1 cellular context compared by ENCODE assay signal in the genomic region with DNA sequence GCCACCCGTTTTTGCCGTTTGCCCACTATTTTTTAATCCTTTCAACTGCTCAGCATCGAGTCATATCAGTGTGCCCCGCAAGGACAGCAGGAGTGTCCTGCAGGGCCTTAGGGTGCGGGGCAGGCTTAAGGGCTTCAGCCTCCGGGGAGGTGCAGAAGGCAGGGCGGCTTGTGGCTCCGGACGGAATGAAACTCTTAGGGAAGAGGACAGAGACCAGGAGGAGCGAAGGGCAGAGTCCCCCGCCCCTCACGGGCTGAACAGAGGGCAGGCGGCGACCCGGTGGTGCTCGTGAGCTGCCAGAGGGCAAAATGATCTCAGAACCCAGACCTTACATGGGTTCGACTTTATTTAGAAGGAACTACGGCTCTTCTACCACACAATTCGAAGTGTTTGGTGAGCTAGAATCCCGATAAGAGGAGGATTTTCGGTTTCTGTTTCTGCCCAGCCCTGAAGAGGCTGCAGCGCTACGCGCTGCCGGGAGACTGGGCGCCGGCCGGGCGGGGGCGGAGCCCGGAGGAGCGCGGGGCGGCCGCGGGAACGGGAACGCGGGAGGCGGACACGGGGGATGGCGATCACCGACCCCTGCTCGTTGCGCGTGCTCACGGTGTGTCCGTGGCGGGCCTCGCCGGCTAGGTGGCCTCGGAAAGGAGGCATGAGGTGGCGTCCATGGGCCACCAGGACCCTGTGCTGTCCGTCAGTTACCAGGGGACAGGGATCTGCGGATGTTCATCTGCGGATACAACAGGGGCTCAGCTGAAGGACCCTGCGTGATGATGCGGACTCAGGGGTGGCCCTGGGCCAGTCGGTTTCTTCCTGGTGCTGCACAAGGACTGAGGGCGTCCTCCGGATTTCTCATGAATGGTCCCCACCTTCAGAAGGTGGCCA.
TF ChIP-seq lines count a peak whose summit lies in the region.

No MANE protein-coding gene starts in this region.

TF ChIP-seq in HepG2, 621 proteins besides CTCF, POLR2A, EP300 and RAD21 (continued from another document and continues in another):
- TF ChIP-seq, protein P1, sequence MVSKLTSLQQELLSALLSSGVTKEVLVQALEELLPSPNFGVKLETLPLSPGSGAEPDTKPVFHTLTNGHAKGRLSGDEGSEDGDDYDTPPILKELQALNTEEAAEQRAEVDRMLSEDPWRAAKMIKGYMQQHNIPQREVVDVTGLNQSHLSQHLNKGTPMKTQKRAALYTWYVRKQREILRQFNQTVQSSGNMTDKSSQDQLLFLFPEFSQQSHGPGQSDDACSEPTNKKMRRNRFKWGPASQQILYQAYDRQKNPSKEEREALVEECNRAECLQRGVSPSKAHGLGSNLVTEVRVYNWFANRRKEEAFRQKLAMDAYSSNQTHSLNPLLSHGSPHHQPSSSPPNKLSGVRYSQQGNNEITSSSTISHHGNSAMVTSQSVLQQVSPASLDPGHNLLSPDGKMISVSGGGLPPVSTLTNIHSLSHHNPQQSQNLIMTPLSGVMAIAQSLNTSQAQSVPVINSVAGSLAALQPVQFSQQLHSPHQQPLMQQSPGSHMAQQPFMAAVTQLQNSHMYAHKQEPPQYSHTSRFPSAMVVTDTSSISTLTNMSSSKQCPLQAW (CRISPR knock-in tag; IDR thresholded peaks at IDR 0.05): peak; percentile 55; the same call in 1 of the 2 replicates
- TF ChIP-seq, protein P2, sequence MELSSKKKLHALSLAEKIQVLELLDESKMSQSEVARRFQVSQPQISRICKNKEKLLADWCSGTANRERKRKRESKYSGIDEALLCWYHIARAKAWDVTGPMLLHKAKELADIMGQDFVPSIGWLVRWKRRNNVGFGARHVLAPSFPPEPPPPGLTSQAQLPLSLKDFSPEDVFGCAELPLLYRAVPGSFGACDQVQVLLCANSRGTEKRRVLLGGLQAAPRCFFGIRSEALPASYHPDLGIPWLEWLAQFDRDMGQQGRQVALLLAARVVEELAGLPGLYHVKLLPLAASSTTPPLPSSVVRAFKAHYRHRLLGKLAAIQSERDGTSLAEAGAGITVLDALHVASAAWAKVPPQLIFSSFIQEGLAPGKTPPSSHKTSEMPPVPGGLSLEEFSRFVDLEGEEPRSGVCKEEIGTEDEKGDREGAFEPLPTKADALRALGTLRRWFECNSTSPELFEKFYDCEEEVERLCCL (CRISPR knock-in tag; IDR thresholded peaks at IDR 0.05; ENCODE audit: borderline replicate concordance): no peak
- no peak for TF ChIP-seq MAFF (IDR thresholded peaks at IDR 0.05; ENCODE audit: low read depth, low read length)
- peak; percentile 31; the same call in 1 of the 2 replicates for TF ChIP-seq KDM4B (CRISPR knock-in tag; IDR thresholded peaks at IDR 0.05)
- TF ChIP-seq NR2F6 (IDR thresholded peaks at IDR 0.05): no peak
- no peak for TF ChIP-seq NR2F6 (CRISPR knock-in tag; IDR thresholded peaks at IDR 0.05)
- no peak for TF ChIP-seq MED13 (CRISPR knock-in tag; IDR thresholded peaks at IDR 0.05)
- TF ChIP-seq DNMT1 (CRISPR knock-in tag; IDR thresholded peaks at IDR 0.05): peak; percentile 52; the same call in 1 of the 2 replicates
- peak; percentile 80; the same call in 1 of the 2 replicates for TF ChIP-seq NFE2L1 (CRISPR knock-in tag; IDR thresholded peaks at IDR 0.05; ENCODE audit: borderline replicate concordance)
- no peak for TF ChIP-seq MLLT10 (CRISPR knock-in tag; IDR thresholded peaks at IDR 0.05)
- TF ChIP-seq ZNF382 (CRISPR knock-in tag; IDR thresholded peaks at IDR 0.05; ENCODE audit: borderline replicate concordance): no peak
- TF ChIP-seq, protein P3, sequence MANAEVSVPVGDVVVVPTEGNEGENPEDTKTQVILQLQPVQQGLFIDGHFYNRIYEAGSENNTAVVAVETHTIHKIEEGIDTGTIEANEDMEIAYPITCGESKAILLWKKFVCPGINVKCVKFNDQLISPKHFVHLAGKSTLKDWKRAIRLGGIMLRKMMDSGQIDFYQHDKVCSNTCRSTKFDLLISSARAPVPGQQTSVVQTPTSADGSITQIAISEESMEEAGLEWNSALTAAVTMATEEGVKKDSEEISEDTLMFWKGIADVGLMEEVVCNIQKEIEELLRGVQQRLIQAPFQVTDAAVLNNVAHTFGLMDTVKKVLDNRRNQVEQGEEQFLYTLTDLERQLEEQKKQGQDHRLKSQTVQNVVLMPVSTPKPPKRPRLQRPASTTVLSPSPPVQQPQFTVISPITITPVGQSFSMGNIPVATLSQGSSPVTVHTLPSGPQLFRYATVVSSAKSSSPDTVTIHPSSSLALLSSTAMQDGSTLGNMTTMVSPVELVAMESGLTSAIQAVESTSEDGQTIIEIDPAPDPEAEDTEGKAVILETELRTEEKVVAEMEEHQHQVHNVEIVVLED (CRISPR knock-in tag; IDR thresholded peaks at IDR 0.05; ENCODE audit: borderline replicate concordance): no peak
- no peak for TF ChIP-seq GABPA (IDR thresholded peaks at IDR 0.05; ENCODE audit: low read depth, low read length)
- TF ChIP-seq GABPA (CRISPR knock-in tag; IDR thresholded peaks at IDR 0.05; ENCODE audit: low read depth): no peak
- TF ChIP-seq LBX2 (CRISPR knock-in tag; IDR thresholded peaks at IDR 0.05; ENCODE audit: borderline replicate concordance): no peak; the same call in 1 of the 2 replicates
- no peak for TF ChIP-seq AGO1 (IDR thresholded peaks at IDR 0.05; ENCODE audit: low read depth, low read length, poor library complexity, severe bottlenecking)
- TF ChIP-seq HOXA9 (CRISPR knock-in tag; IDR thresholded peaks at IDR 0.05; ENCODE audit: borderline replicate concordance): 0 out of 2 replicates have a peak, but pooled peaks have one; percentile 50
- 0 out of 2 replicates have a peak, but pooled peaks have one; percentile 7 for TF ChIP-seq SSRP1 (CRISPR knock-in tag; IDR thresholded peaks at IDR 0.05)
- TF ChIP-seq PLRG1 (conservative IDR thresholded peaks at IDR 0.05): no peak
- TF ChIP-seq, protein P4, sequence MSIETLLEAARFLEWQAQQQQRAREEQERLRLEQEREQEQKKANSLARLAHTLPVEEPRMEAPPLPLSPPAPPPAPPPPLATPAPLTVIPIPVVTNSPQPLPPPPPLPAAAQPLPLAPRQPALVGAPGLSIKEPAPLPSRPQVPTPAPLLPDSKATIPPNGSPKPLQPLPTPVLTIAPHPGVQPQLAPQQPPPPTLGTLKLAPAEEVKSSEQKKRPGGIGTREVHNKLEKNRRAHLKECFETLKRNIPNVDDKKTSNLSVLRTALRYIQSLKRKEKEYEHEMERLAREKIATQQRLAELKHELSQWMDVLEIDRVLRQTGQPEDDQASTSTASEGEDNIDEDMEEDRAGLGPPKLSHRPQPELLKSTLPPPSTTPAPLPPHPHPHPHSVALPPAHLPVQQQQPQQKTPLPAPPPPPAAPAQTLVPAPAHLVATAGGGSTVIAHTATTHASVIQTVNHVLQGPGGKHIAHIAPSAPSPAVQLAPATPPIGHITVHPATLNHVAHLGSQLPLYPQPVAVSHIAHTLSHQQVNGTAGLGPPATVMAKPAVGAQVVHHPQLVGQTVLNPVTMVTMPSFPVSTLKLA (IDR thresholded peaks at IDR 0.05): no peak
- TF ChIP-seq, protein P5, sequence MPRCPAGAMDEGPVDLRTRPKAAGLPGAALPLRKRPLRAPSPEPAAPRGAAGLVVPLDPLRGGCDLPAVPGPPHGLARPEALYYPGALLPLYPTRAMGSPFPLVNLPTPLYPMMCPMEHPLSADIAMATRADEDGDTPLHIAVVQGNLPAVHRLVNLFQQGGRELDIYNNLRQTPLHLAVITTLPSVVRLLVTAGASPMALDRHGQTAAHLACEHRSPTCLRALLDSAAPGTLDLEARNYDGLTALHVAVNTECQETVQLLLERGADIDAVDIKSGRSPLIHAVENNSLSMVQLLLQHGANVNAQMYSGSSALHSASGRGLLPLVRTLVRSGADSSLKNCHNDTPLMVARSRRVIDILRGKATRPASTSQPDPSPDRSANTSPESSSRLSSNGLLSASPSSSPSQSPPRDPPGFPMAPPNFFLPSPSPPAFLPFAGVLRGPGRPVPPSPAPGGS (CRISPR knock-in tag; IDR thresholded peaks at IDR 0.05): peak; percentile 66; the same call in 1 of the 2 replicates
- no peak for TF ChIP-seq XRCC5 (optimal IDR thresholded peaks at IDR 0.05; ENCODE audit: low read length)
- peak; percentile 64; the same call in 1 of the 2 replicates for TF ChIP-seq EED (CRISPR knock-in tag; IDR thresholded peaks at IDR 0.05)
- TF ChIP-seq CEBPZ (IDR thresholded peaks at IDR 0.05; ENCODE audit: low read length): no peak
- no peak for TF ChIP-seq TRIM24 (CRISPR knock-in tag; IDR thresholded peaks at IDR 0.05)
- no peak; the same call in 1 of the 2 replicates for TF ChIP-seq ZNF747 (CRISPR knock-in tag; IDR thresholded peaks at IDR 0.05; ENCODE audit: borderline replicate concordance)
- TF ChIP-seq GABPB1 (CRISPR knock-in tag; IDR thresholded peaks at IDR 0.05): peak; percentile 69; the same call in 1 of the 2 replicates
- TF ChIP-seq ETS1 (CRISPR knock-in tag; IDR thresholded peaks at IDR 0.05): no peak
- TF ChIP-seq FIP1L1 (IDR thresholded peaks at IDR 0.05; ENCODE audit: borderline replicate concordance, insufficient read depth, low read depth, low read length): no peak
- no peak for TF ChIP-seq ZNF484 (CRISPR knock-in tag; IDR thresholded peaks at IDR 0.05; ENCODE audit: borderline replicate concordance, low read depth)
- TF ChIP-seq MEIS2 (CRISPR knock-in tag; IDR thresholded peaks at IDR 0.05): peak; percentile 61
- no peak for TF ChIP-seq MIER3 (CRISPR knock-in tag; IDR thresholded peaks at IDR 0.05; ENCODE audit: borderline replicate concordance)
- TF ChIP-seq ZBTB21 (CRISPR knock-in tag; IDR thresholded peaks at IDR 0.05): no peak
- TF ChIP-seq ZNF33B (CRISPR knock-in tag; IDR thresholded peaks at IDR 0.05): no peak
- no peak for TF ChIP-seq ZNF766 (CRISPR knock-in tag; IDR thresholded peaks at IDR 0.05; ENCODE audit: borderline replicate concordance)
- TF ChIP-seq SRSF4 (IDR thresholded peaks at IDR 0.05; ENCODE audit: low read depth, low read length, poor library complexity, severe bottlenecking): no peak
- TF ChIP-seq FOXM1 (CRISPR knock-in tag; IDR thresholded peaks at IDR 0.05): no peak
- TF ChIP-seq, protein P6, sequence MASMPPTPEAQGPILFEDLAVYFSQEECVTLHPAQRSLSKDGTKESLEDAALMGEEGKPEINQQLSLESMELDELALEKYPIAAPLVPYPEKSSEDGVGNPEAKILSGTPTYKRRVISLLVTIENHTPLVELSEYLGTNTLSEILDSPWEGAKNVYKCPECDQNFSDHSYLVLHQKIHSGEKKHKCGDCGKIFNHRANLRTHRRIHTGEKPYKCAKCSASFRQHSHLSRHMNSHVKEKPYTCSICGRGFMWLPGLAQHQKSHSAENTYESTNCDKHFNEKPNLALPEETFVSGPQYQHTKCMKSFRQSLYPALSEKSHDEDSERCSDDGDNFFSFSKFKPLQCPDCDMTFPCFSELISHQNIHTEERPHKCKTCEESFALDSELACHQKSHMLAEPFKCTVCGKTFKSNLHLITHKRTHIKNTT (CRISPR knock-in tag; IDR thresholded peaks at IDR 0.05): no peak
- TF ChIP-seq JUNB (CRISPR knock-in tag; IDR thresholded peaks at IDR 0.05; ENCODE audit: borderline replicate concordance): no peak
- TF ChIP-seq, protein P7, sequence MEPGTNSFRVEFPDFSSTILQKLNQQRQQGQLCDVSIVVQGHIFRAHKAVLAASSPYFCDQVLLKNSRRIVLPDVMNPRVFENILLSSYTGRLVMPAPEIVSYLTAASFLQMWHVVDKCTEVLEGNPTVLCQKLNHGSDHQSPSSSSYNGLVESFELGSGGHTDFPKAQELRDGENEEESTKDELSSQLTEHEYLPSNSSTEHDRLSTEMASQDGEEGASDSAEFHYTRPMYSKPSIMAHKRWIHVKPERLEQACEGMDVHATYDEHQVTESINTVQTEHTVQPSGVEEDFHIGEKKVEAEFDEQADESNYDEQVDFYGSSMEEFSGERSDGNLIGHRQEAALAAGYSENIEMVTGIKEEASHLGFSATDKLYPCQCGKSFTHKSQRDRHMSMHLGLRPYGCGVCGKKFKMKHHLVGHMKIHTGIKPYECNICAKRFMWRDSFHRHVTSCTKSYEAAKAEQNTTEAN (CRISPR knock-in tag; conservative IDR thresholded peaks at IDR 0.05): no peak
